In genomic region chr11:64192429-64192828, GRCh38 we compare ENCODE assay signal across 1 cellular context.
TF ChIP-seq lines count a peak whose summit lies in the region.

No MANE protein-coding gene starts in this region.

TF ChIP-seq in IMR-90, 13 proteins besides CTCF, POLR2A, EP300 and RAD21:
- TF ChIP-seq USF2 (IDR thresholded peaks at IDR 0.05; ENCODE audit: low read depth, low read length) (no peak), SMC3 (IDR thresholded peaks at IDR 0.05; ENCODE audit: low read depth, low read length) (no peak), CHD1 (IDR thresholded peaks at IDR 0.05; ENCODE audit: low read depth, low read length) (no peak), FOS (IDR thresholded peaks at IDR 0.05; ENCODE audit: low read depth, low read length) (no peak), RCOR1 (IDR thresholded peaks at IDR 0.05; ENCODE audit: insufficient replicate concordance, low read length) (no peak), ELK1 (IDR thresholded peaks at IDR 0.05; ENCODE audit: borderline replicate concordance, low read depth, low read length) (no peak), MAFK (IDR thresholded peaks at IDR 0.05; ENCODE audit: low read depth, low read length) (no peak), RFX5 (IDR thresholded peaks at IDR 0.05; ENCODE audit: low read depth, low read length) (no peak), CEBPB (IDR thresholded peaks at IDR 0.05; ENCODE audit: low read depth, low read length) (no peak), BHLHE40 (IDR thresholded peaks at IDR 0.05; ENCODE audit: low read depth, low read length) (no peak), MAZ (IDR thresholded peaks at IDR 0.05; ENCODE audit: borderline replicate concordance, low read depth, low read length) (no peak)
